In genomic region chr11:4680341-4680740, GRCh38 we compare ENCODE assay signal across 1 cellular context.
A peak's percentile ranks its signal among the peaks of the same experiment; 100 is the strongest.
TF ChIP-seq lines count a peak whose summit lies in the region.

No MANE protein-coding gene starts in this region.

TF ChIP-seq in K562, 482 proteins besides CTCF, POLR2A, EP300 and RAD21 (continued from another document):
- peak; percentile 57; the same call in 1 of the 2 replicates for TF ChIP-seq NFIX (CRISPR knock-in tag; IDR thresholded peaks at IDR 0.05; ENCODE audit: low read depth)
- no peak for TF ChIP-seq ZNF24 (IDR thresholded peaks at IDR 0.05)
TF ChIP-seq in K562: peak in this region for 2.
